ENCODE assay signal across 1 cellular context in genomic region chr13:20363162-20363561, GRCh38.
TF ChIP-seq lines count a peak whose summit lies in the region.

No MANE protein-coding gene starts in this region.

TF ChIP-seq in H1, 55 proteins besides CTCF, POLR2A, EP300 and RAD21 (continued from another document):
- TF ChIP-seq USF2 (IDR thresholded peaks at IDR 0.05; ENCODE audit: low read length): no peak
- no peak for TF ChIP-seq RFX5 (IDR thresholded peaks at IDR 0.05; ENCODE audit: borderline replicate concordance, low read depth, low read length)
- no peak for TF ChIP-seq GABPA (IDR thresholded peaks at IDR 0.05; ENCODE audit: borderline replicate concordance, insufficient read depth, low read length)
- no peak for TF ChIP-seq TAF7 (optimal IDR thresholded peaks at IDR 0.05; ENCODE audit: borderline replicate concordance, low read depth, low read length)
- TF ChIP-seq KDM4A (IDR thresholded peaks at IDR 0.05; ENCODE audit: low read depth, low read length, severe bottlenecking): no peak
- no peak for TF ChIP-seq CREB1 (IDR thresholded peaks at IDR 0.05)
- TF ChIP-seq MAFK (IDR thresholded peaks at IDR 0.05; ENCODE audit: low read depth, low read length): no peak
- no peak for TF ChIP-seq CBX8 (IDR thresholded peaks at IDR 0.05; ENCODE audit: borderline replicate concordance, low read depth, low read length)
- no peak for TF ChIP-seq TCF12 (IDR thresholded peaks at IDR 0.05; ENCODE audit: low read depth, low read length)
TF ChIP-seq in H1: peak in this region for 0.
